Comparison of ENCODE assay signal across 2 cellular contexts in the genomic region with DNA sequence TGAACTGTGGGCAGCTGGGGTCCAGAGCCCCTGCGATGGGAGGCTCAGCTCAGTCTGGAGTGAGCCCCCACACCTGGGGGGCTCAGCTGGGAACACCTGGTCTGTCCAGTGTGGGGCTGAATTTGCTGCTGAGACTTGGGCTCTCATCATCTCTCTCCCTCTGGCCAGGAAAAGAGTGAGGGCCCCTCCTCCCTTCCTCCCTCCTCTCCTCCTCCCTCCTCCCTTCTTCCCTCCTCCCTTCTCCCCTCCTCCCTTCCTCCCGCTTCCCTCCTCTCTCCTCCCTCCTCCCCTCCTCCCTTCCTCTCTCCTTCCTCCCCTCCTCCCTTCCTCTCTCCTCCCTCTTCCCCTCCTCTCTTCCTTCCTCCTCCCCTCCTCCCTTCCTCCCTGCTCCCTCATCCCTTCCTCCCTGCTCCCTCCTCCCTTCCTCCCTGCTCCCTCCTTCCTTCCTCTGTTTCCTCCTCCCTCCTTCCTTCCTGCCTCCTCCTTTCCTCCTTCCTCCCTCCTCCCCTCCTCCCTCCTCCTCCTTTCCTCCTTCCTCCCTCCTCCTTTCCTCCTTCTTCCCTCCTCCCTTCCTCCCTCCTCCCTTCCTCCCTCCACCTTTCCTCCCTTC.
TF ChIP-seq lines count a peak whose summit lies in the region.

No MANE protein-coding gene starts in this region.

TF ChIP-seq in HEK293, 187 proteins besides CTCF, POLR2A, EP300 and RAD21:
- TF ChIP-seq WT1 (tag by site-specific recombination; IDR thresholded peaks at IDR 0.05) (peak; percentile 65), ZNF366 (tag by site-specific recombination; conservative IDR thresholded peaks at IDR 0.05) (peak; percentile 82), ZNF555 (tag by site-specific recombination; conservative IDR thresholded peaks at IDR 0.05) (no peak)
- TF ChIP-seq, protein P1, sequence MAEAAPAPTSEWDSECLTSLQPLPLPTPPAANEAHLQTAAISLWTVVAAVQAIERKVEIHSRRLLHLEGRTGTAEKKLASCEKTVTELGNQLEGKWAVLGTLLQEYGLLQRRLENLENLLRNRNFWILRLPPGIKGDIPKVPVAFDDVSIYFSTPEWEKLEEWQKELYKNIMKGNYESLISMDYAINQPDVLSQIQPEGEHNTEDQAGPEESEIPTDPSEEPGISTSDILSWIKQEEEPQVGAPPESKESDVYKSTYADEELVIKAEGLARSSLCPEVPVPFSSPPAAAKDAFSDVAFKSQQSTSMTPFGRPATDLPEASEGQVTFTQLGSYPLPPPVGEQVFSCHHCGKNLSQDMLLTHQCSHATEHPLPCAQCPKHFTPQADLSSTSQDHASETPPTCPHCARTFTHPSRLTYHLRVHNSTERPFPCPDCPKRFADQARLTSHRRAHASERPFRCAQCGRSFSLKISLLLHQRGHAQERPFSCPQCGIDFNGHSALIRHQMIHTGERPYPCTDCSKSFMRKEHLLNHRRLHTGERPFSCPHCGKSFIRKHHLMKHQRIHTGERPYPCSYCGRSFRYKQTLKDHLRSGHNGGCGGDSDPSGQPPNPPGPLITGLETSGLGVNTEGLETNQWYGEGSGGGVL (tag by site-specific recombination; IDR thresholded peaks at IDR 0.05): peak; percentile 49; the same call in 1 of the 2 replicates
TF ChIP-seq in HEK293: peak in this region for 3.

TF ChIP-seq in GM12878, 131 proteins besides CTCF, POLR2A, EP300 and RAD21:
- TF ChIP-seq PRDM15 (CRISPR knock-in tag; IDR thresholded peaks at IDR 0.05): no peak
- no peak for TF ChIP-seq KDM1A (IDR thresholded peaks at IDR 0.05; ENCODE audit: borderline replicate concordance)
- TF ChIP-seq, protein P2, sequence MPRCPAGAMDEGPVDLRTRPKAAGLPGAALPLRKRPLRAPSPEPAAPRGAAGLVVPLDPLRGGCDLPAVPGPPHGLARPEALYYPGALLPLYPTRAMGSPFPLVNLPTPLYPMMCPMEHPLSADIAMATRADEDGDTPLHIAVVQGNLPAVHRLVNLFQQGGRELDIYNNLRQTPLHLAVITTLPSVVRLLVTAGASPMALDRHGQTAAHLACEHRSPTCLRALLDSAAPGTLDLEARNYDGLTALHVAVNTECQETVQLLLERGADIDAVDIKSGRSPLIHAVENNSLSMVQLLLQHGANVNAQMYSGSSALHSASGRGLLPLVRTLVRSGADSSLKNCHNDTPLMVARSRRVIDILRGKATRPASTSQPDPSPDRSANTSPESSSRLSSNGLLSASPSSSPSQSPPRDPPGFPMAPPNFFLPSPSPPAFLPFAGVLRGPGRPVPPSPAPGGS (IDR thresholded peaks at IDR 0.05; ENCODE audit: borderline replicate concordance, insufficient read depth, low read depth, low read length, poor library complexity, severe bottlenecking): no peak
- TF ChIP-seq BRCA1 (IDR thresholded peaks at IDR 0.05; ENCODE audit: low read depth, low read length): no peak
- TF ChIP-seq, protein P3, sequence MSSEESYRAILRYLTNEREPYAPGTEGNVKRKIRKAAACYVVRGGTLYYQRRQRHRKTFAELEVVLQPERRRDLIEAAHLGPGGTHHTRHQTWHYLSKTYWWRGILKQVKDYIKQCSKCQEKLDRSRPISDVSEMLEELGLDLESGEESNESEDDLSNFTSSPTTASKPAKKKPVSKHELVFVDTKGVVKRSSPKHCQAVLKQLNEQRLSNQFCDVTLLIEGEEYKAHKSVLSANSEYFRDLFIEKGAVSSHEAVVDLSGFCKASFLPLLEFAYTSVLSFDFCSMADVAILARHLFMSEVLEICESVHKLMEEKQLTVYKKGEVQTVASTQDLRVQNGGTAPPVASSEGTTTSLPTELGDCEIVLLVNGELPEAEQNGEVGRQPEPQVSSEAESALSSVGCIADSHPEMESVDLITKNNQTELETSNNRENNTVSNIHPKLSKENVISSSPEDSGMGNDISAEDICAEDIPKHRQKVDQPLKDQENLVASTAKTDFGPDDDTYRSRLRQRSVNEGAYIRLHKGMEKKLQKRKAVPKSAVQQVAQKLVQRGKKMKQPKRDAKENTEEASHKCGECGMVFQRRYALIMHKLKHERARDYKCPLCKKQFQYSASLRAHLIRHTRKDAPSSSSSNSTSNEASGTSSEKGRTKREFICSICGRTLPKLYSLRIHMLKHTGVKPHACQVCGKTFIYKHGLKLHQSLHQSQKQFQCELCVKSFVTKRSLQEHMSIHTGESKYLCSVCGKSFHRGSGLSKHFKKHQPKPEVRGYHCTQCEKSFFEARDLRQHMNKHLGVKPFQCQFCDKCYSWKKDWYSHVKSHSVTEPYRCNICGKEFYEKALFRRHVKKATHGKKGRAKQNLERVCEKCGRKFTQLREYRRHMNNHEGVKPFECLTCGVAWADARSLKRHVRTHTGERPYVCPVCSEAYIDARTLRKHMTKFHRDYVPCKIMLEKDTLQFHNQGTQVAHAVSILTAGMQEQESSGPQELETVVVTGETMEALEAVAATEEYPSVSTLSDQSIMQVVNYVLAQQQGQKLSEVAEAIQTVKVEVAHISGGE (CRISPR knock-in tag; IDR thresholded peaks at IDR 0.05): no peak
- no peak for TF ChIP-seq MTA2 (IDR thresholded peaks at IDR 0.05; ENCODE audit: low read depth)
- TF ChIP-seq NFXL1 (IDR thresholded peaks at IDR 0.05; ENCODE audit: borderline replicate concordance): 0 out of 2 replicates have a peak, but pooled peaks have one; percentile 43
- TF ChIP-seq SUZ12 (IDR thresholded peaks at IDR 0.05; ENCODE audit: unreplicated experiment): no peak
